ENCODE assay signal across 13 cellular contexts in the genomic region with DNA sequence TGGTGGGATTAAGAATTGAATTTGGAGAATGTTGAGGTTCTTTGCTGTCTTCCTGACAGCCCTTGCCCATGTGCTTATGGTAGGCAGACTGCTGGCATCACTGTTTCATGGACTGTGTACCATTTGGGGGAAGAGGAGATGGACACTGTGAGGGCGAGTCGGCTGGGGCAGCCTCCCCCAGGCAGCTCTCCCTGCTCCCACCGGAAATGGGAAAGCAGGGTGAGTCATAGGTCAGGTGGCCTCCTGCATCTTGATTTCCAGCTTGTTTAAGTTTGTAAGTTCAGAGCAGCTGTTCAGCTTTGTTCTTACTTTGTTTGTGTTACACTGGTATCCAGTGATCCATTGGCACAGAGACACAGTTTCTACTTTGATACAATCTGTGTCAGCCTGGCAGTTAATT.
DNase-seq lines count a peak whose midpoint lies in the region; ATAC-seq, FAIRE-seq and TF ChIP-seq lines count a peak whose summit lies in the region.
"Had no signal": no experiment of that assay in that cellular context is flagged by ENCODE, and none has a peak within 500 bp of the region (broad histone marks: within the 10 kb centered on the region; RNA-seq: fewer than 3 reads in every experiment).

No MANE protein-coding gene starts in this region.

- no peak overlapping the region for H3K4me3 Mint-ChIP-seq in endodermal cell
- H3K4me3 Mint-ChIP-seq in activated CD4-positive, alpha-beta T cell treated with anti-CD3 and anti-CD28 coated beads for 36 hours: no peak overlapping the region
- H3K4me3 Mint-ChIP-seq: CD4-positive, CD25-positive, alpha-beta regulatory T cell had no signal

- no peaks in the 10 kb centered on the region for H3K9me3 Mint-ChIP-seq in endodermal cell
- no peaks in the 10 kb centered on the region for H3K9me3 Mint-ChIP-seq in activated CD4-positive, alpha-beta T cell treated with anti-CD3 and anti-CD28 coated beads for 36 hours (ENCODE audit: low read depth)
- H3K9me3 Mint-ChIP-seq: CD4-positive, CD25-positive, alpha-beta regulatory T cell had no signal

- POLR2A ChIA-PET in activated CD4-positive, alpha-beta T cell treated with anti-CD3 and anti-CD28 coated beads for 36 hours (lab: Charles Lee): no interaction called here

- H3K27ac ChIP-seq in endodermal cell (ENCODE audit: low read depth, low read length): no peak overlapping the region

- H3K4me1 Mint-ChIP-seq in endodermal cell: peaks cover 2% of the 10 kb centered on the region
- no peaks in the 10 kb centered on the region for H3K4me1 Mint-ChIP-seq in activated CD4-positive, alpha-beta T cell treated with anti-CD3 and anti-CD28 coated beads for 36 hours
- H3K4me1 Mint-ChIP-seq: CD4-positive, CD25-positive, alpha-beta regulatory T cell had no signal

- TF ChIP-seq CTCF in AG10803 (conservative IDR thresholded peaks at IDR 0.05; ENCODE audit: low read length) (no peak), kidney epithelial cell (IDR thresholded peaks at IDR 0.05; ENCODE audit: insufficient read depth, low read length, poor library complexity, severe bottlenecking) (no peak), endodermal cell (conservative IDR thresholded peaks at IDR 0.05) (no peak)

- 47 to 73% methylated on average over 3 of the region's 3 CpGs for WGBS in endodermal cell (ENCODE audit: insufficient coverage in 1 of 2, insufficient read length in 1 of 2), 2 experiments

- intact Hi-C loops in activated CD4-positive, alpha-beta T cell treated with anti-CD3 and anti-CD28 coated beads for 36 hours (cut with DNase I, micrococcal nuclease): no loop called here

- FAIRE-seq in HTR-8/SVneo (lab: Jason Lieb, UNC): peak; percentile 36
- FAIRE-seq: islet of Langerhans had no signal

- H3K27me3 Mint-ChIP-seq in endodermal cell (ENCODE audit: insufficient read depth): no peaks in the 10 kb centered on the region
- H3K27me3 Mint-ChIP-seq in activated CD4-positive, alpha-beta T cell treated with anti-CD3 and anti-CD28 coated beads for 36 hours: no peaks in the 10 kb centered on the region
- H3K27me3 Mint-ChIP-seq: CD4-positive, CD25-positive, alpha-beta regulatory T cell had no signal

- ATAC-seq in activated CD4-positive, alpha-beta T cell treated with anti-CD3 and anti-CD28 coated beads for 36 hours: no peak

- H3K27me3 ChIP-seq in kidney epithelial cell (ENCODE audit: control insufficient read depth, insufficient read depth, low read length) (no peaks in the 10 kb centered on the region), endodermal cell (ENCODE audit: control insufficient read depth, insufficient read depth, low read length, poor library complexity, severe bottlenecking) (no peaks in the 10 kb centered on the region)

- DNase-seq in AG10803 (ENCODE audit: low read depth): peak; percentile 52
- peak; percentile 52 for DNase-seq in HTR-8/SVneo (ENCODE audit: insufficient read length, low spot score)
- DNase-seq in astrocyte of the hippocampus (ENCODE audit: low read depth, low spot score): peak; percentile 65
- peak; percentile 80 for DNase-seq in kidney epithelial cell (ENCODE audit: low read depth)
- DNase-seq in central memory CD4-positive, alpha-beta T cell: no peak
- DNase-seq in endodermal cell: no peak
- no peak for DNase-seq in NCI-H774 (lab: John Stamatoyannopoulos, UW)
- DNase-seq in activated CD4-positive, alpha-beta T cell treated with anti-CD3 and anti-CD28 coated beads for 36 hours: no peak
- DNase-seq: CD4-positive, CD25-positive, alpha-beta regulatory T cell; H7; NCI-H526 had no signal

- H3K4me3 ChIP-seq in AG10803 (ENCODE audit: low read length): no peak overlapping the region
- H3K4me3 ChIP-seq in kidney epithelial cell (ENCODE audit: low read depth, low read length): no peak overlapping the region
- no peak overlapping the region for H3K4me3 ChIP-seq in endodermal cell (ENCODE audit: low read length)

- no peaks in the 10 kb centered on the region for H3K9me3 ChIP-seq in endodermal cell (ENCODE audit: control insufficient read depth, low read length)

- no peaks in the 10 kb centered on the region for H3K36me3 Mint-ChIP-seq in endodermal cell (ENCODE audit: low read depth)
- H3K36me3 Mint-ChIP-seq in activated CD4-positive, alpha-beta T cell treated with anti-CD3 and anti-CD28 coated beads for 36 hours (ENCODE audit: low read depth): no peaks in the 10 kb centered on the region
- H3K36me3 Mint-ChIP-seq: CD4-positive, CD25-positive, alpha-beta regulatory T cell had no signal

- H3K4me1 ChIP-seq in endodermal cell (ENCODE audit: control insufficient read depth, insufficient read depth, low read length): no peaks in the 10 kb centered on the region

- CTCF ChIA-PET in activated CD4-positive, alpha-beta T cell treated with anti-CD3 and anti-CD28 coated beads for 36 hours (lab: Charles Lee): interaction anchor here (1.2 kb wide), 1 partner anchor 12 kb away, joined by 3 read pairs; no protein-coding TSS in a partner anchor

- no peak overlapping the region for H3K27ac Mint-ChIP-seq in endodermal cell
- H3K27ac Mint-ChIP-seq in activated CD4-positive, alpha-beta T cell treated with anti-CD3 and anti-CD28 coated beads for 36 hours: no peak overlapping the region
- H3K27ac Mint-ChIP-seq: CD4-positive, CD25-positive, alpha-beta regulatory T cell; progenitor cell of endocrine pancreas had no signal

- no peak overlapping the region for H3K9ac ChIP-seq in endodermal cell (ENCODE audit: extremely low read depth, low read length, poor library complexity, severe bottlenecking)

- H3K36me3 ChIP-seq in kidney epithelial cell (ENCODE audit: control insufficient read depth, insufficient read depth, low read length): no peaks in the 10 kb centered on the region
- no peaks in the 10 kb centered on the region for H3K36me3 ChIP-seq in endodermal cell (ENCODE audit: control insufficient read depth, insufficient read depth, low read length)

Comparison
In these comparisons a context has a peak if more than half of its experiments do, and no peak if none do; other contexts are left out.
1. DNase-seq: peak in AG10803 (single experiment), HTR-8/SVneo (single experiment), astrocyte of the hippocampus (single experiment) and kidney epithelial cell (single experiment); none in central memory CD4-positive, alpha-beta T cell (single experiment), endodermal cell (single experiment), NCI-H774 (single experiment) and activated CD4-positive, alpha-beta T cell treated with anti-CD3 and anti-CD28 coated beads for 36 hours (single experiment).